In the genomic region with DNA sequence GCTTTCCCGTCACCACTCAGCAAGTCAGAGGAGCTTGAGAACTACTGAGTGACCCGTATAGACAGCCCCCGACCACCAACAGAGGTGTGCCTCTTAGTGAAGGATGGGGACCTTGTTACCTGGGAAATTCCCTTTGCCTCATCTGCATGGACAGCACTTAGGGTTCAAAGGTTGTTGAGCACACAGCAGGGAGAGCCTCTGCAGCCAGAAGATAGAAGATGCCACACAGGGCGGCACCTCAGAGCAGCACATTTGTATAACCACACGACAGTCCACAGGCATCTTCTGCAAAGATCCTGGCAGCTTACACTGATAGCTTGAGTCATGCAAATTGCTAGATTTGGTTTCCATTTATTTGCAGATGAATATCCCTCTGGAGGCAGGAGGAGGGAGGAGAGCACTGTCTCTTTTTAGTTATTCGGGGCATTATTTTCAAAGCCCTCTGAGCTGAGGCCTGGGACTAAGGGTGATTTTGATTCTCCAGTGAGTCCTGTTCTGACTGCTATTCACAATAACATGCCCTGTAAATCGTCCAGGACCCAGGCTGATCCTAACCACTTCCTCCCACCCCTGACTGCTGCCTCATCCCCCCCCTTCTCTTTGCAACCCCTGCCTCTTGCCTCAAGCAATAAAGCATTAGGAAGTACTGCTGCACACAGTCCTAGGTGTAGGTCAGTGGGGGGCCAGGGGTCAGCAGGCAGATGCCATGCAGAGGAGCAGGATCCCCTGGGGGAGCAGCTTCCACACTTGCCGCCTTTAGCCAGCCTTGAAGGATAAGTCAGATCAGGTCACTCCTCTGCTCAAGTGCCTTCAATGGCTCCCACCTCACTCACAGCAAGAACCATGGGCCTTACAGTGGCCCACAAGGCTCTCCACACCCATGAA, we compare ENCODE assay signal across 10 cellular contexts. TPM values are rescaled to one million over a fixed set of nuclear protein-coding genes. Genes with fewer than 3 reads are reported as not detected.
DNase-seq lines count a peak whose midpoint lies in the region; ATAC-seq and TF ChIP-seq lines count a peak whose summit lies in the region.
"Had no signal": no experiment of that assay in that cellular context is flagged by ENCODE, and none has a peak within 500 bp of the region (broad histone marks: within the 10 kb centered on the region; RNA-seq: fewer than 3 reads in every experiment).

No MANE protein-coding gene starts in this region.

- DNase-seq in Karpas-422, result peak; percentile 78
- DNase-seq in activated CD8-positive, alpha-beta memory T cell treated with anti-CD3 and anti-CD28 coated beads, Interleukin-2, amount 50 U/mL, for 24 hours (ENCODE audit: extremely low read depth), result peak; percentile 18
- DNase-seq in myocyte (ENCODE audit: low read depth), result peak; percentile 63
- DNase-seq in GM13977 (ENCODE audit: low spot score), result no peak
- DNase-seq in dermis blood vessel endothelial cell, result no peak

- in situ Hi-C loops in GM13977 (cut with MboI; ENCODE audit: low pct_unique_long_range_greater_than_20kb, low sequenced_read_pairs, unreplicated experiment), result no loop called here

- ATAC-seq in GM18511 (IDR thresholded peaks at IDR 0.05; ENCODE audit: unreplicated experiment), result peak; percentile 76
- ATAC-seq in HG02623 (IDR thresholded peaks at IDR 0.05; ENCODE audit: unreplicated experiment), result no peak
- ATAC-seq in GM21381 (IDR thresholded peaks at IDR 0.05; ENCODE audit: unreplicated experiment), result no peak

- no peaks in the 10 kb centered on the region for H3K9me2 ChIP-seq in Karpas-422 (replicated peaks; ENCODE audit: insufficient read depth, low read length)

- H3K27me3 ChIP-seq in Karpas-422 (ENCODE audit: low read length), result no peaks in the 10 kb centered on the region

- H3K9ac ChIP-seq in Karpas-422 (ENCODE audit: low read length), result peak overlapping the region; percentile 67

- peak overlapping the region; percentile 64; the same call in 1 of the 2 replicates for H3K27ac ChIP-seq in Karpas-422 (ENCODE audit: low read length)

- peak overlapping the region; percentile 83 for H3K4me2 ChIP-seq in Karpas-422 (ENCODE audit: low read depth, low read length, poor library complexity, severe bottlenecking)

- no peaks in the 10 kb centered on the region for H3K36me3 ChIP-seq in Karpas-422 (ENCODE audit: insufficient read depth, low read length)
- H3K36me3 ChIP-seq: HAP-1 had no signal

- H2AFZ ChIP-seq in Karpas-422 (ENCODE audit: low read length), result peak overlapping the region; percentile 54

- H3K9me3 ChIP-seq in Karpas-422 (ENCODE audit: low read length), result no peaks in the 10 kb centered on the region
- H3K9me3 ChIP-seq: HAP-1 had no signal

- H3K79me2 ChIP-seq in Karpas-422 (ENCODE audit: low read length), result no peaks in the 10 kb centered on the region

- peak overlapping the region; percentile 61; the same call in 1 of the 2 replicates for H3K4me3 ChIP-seq in Karpas-422 (ENCODE audit: low read length)
- H3K4me3 ChIP-seq: HAP-1 had no signal

- H3K4me1 ChIP-seq in Karpas-422 (ENCODE audit: low read length), result peaks cover 25% of the 10 kb centered on the region

- no peak for TF ChIP-seq CTCF in GM13977 (IDR thresholded peaks at IDR 0.05; ENCODE audit: extremely low read depth, insufficient read depth, missing control alignments)

- H4K20me1 ChIP-seq in Karpas-422 (ENCODE audit: insufficient read depth, low read depth, low read length), result no peaks in the 10 kb centered on the region

RNA-seq across cellular contexts. Expression of a gene that starts 24.6 kb away (rescaled TPM):
- total RNA-seq in Karpas-422 (2014; rRNA removed; shearing (Covaris generic); ENCODE audit: low replicate concordance), result not detected in 2 replicates
- total RNA-seq in myocyte (3.7 and 5.4 TPM in 2 replicates), dermis blood vessel endothelial cell (0.05 TPM in 1 of 2 replicates, not detected in the other)
- 0.64 TPM for polyA plus RNA-seq in myocyte (2012)

RNA-seq across cellular contexts. Expression of a gene that starts 43.9 kb away (rescaled TPM):
- total RNA-seq in Karpas-422 (2014; rRNA removed; shearing (Covaris generic); ENCODE audit: low replicate concordance), result 1.5 and 2.5 TPM in 2 replicates
- total RNA-seq in myocyte (2.0 and 2.9 TPM in 2 replicates), dermis blood vessel endothelial cell (2.7 and 6.1 TPM in 2 replicates)
- polyA plus RNA-seq in myocyte (2012), result 1.7 TPM

RNA-seq across cellular contexts. Expression of a gene that starts 45.0 kb away (rescaled TPM):
- not detected in 2 replicates for total RNA-seq in Karpas-422 (2014; rRNA removed; shearing (Covaris generic); ENCODE audit: low replicate concordance)
- not detected in 2 replicates for total RNA-seq in myocyte
- 0.21 TPM for polyA plus RNA-seq in myocyte (2012)
- not detected in 2 replicates for total RNA-seq in dermis blood vessel endothelial cell
- total RNA-seq: dermis microvascular lymphatic vessel endothelial cell had no signal

Comparison
In these comparisons a context has a peak if more than half of its experiments do, and no peak if none do; other contexts are left out.
1. DNase-seq: peak in Karpas-422 (single experiment), activated CD8-positive, alpha-beta memory T cell treated with anti-CD3 and anti-CD28 coated beads, Interleukin-2, amount 50 U/mL, for 24 hours (single experiment) and myocyte (single experiment); none in GM13977 (single experiment) and dermis blood vessel endothelial cell (single experiment).